ENCODE assay signal across 8 cellular contexts in the genomic region with DNA sequence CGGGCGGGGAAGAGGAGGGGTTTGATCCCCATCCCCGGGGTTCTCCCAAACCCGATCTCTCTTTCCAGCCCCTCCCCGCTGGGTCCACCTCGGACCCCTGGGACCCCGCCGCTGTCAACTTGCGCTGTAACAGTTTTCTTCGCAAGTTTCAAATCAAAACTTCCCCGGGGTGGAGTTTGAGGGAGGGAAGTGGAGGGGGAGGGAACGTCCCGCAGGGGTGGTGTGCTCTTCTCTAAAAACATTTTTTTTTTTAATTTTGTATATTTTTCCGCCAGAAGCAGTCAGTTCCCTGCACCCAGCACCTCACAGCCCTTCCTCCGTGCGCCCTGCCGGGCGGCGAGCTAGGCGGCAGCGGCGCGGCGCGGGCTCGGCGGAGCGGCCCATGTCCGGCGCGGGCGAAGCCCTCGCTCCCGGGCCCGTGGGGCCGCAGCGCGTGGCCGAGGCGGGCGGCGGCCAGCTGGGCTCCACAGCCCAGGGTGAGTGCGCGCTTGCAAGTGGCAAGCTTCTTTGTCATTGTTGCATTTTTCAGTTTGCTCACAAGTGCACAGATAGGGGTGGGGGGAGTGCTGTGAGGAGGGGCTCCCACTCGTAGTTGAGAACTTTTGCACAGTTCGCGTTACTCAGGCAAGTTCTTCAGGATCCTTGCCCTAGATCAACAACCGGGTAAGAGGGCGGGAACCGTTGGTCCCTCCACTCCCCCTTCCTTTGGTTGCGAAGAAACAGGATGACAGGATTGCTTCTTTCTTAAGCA. TPM values are rescaled to one million over a fixed set of nuclear protein-coding genes. Genes with fewer than 3 reads are reported as not detected.
A peak's percentile ranks its signal among the peaks of the same experiment; 100 is the strongest.
DNase-seq lines count a peak whose midpoint lies in the region; ATAC-seq and TF ChIP-seq lines count a peak whose summit lies in the region.

No MANE protein-coding gene starts in this region.

- intact Hi-C loops in aorta (cut with DNase I): loop anchor here in 1 of 2 donors (5.0 kb wide), 1 partner anchor 841 kb away; no protein-coding TSS in a partner anchor

- WGBS in aorta, 2 donors: 0 to 1% methylated on average over 49 to 51 of the region's 51 CpGs

- DNase-seq in NCI-H82 (lab: John Stamatoyannopoulos, UW) (peak; percentile 27), NCI-H82 treated with DMSO at 0.1 percent for 48 hours (lab: John Stamatoyannopoulos, UW; ENCODE audit: unreplicated experiment) (no peak), glomerular visceral epithelial cell (ENCODE audit: extremely low spot score) (peak; percentile 64), aorta (peak; percentile 70 to 78)
- DNase-seq in activated effector memory CD4-positive, alpha-beta T cell treated with anti-CD3 and anti-CD28 coated beads, Interleukin-2, amount 50 U/mL, for 16 hours: peak; percentile 85

- no peak for TF ChIP-seq CTCF in OCI-LY3 (IDR thresholded peaks at IDR 0.05; ENCODE audit: low read depth, low read length)
- TF ChIP-seq CTCF in parathyroid adenoma (IDR thresholded peaks at IDR 0.05): no peak

- H3K79me2 ChIP-seq in OCI-LY3 (ENCODE audit: low read length): peaks cover 95% of the 10 kb centered on the region
- H3K79me2 ChIP-seq in parathyroid adenoma: no peaks in the 10 kb centered on the region

- H2AFZ ChIP-seq in OCI-LY3 (ENCODE audit: low read depth, low read length): no peak overlapping the region
- H2AFZ ChIP-seq in parathyroid adenoma: peak overlapping the region; percentile 97

- no peaks in the 10 kb centered on the region for H4K20me1 ChIP-seq in OCI-LY3 (ENCODE audit: insufficient read depth, low read length)

- H3K9ac ChIP-seq in OCI-LY3 (ENCODE audit: low read length) (peak overlapping the region; percentile 92), parathyroid adenoma (peak overlapping the region; percentile 23)

- H3K4me2 ChIP-seq in OCI-LY3 (ENCODE audit: low read length) (peak overlapping the region; percentile 97), parathyroid adenoma (ENCODE audit: low read length) (peak overlapping the region; percentile 81)

- peak overlapping the region; percentile 84 for H3K4me3 ChIP-seq in OCI-LY3 (ENCODE audit: low read length)
- H3K4me3 ChIP-seq in parathyroid adenoma (ENCODE audit: low read depth, low read length): peak overlapping the region; percentile 76
- peak overlapping the region; percentile 23 to 91 for H3K4me3 ChIP-seq in aorta (ENCODE audit: low read length in 2 of 2)

- peak overlapping the region; percentile 96 for H3K27ac ChIP-seq in OCI-LY3 (ENCODE audit: low read length)
- H3K27ac ChIP-seq in parathyroid adenoma: peak overlapping the region; percentile 45
- H3K27ac ChIP-seq in aorta (ENCODE audit: low read depth in 1 of 2, low read length in 2 of 2): peak overlapping the region; percentile 53 to 95

- no peaks in the 10 kb centered on the region for H3K9me3 ChIP-seq in OCI-LY3 (ENCODE audit: insufficient read depth, low read length)
- H3K9me3 ChIP-seq in parathyroid adenoma (ENCODE audit: control insufficient read depth, low read length): no peaks in the 10 kb centered on the region
- no peaks in the 10 kb centered on the region for H3K9me3 ChIP-seq in aorta (ENCODE audit: control insufficient read depth, low read length)

- H3K4me1 ChIP-seq in OCI-LY3 (ENCODE audit: low read length): peaks cover 70% of the 10 kb centered on the region
- H3K4me1 ChIP-seq in parathyroid adenoma: peaks cover 6% of the 10 kb centered on the region
- H3K4me1 ChIP-seq in aorta (ENCODE audit: control insufficient read depth in 1 of 2, insufficient read depth in 2 of 2, low read length in 2 of 2): no peaks in the 10 kb centered on the region

- H3K27me3 ChIP-seq in OCI-LY3 (ENCODE audit: low read depth, low read length) (no peaks in the 10 kb centered on the region), parathyroid adenoma (ENCODE audit: control insufficient read depth, insufficient read depth, low read length) (no peaks in the 10 kb centered on the region), aorta (ENCODE audit: control insufficient read depth in 1 of 2, insufficient read depth in 2 of 2, low read length in 1 of 2) (no peaks in the 10 kb centered on the region)

- H3K36me3 ChIP-seq in OCI-LY3 (replicated peaks; ENCODE audit: low read depth, low read length) (peaks cover 20% of the 10 kb centered on the region), parathyroid adenoma (ENCODE audit: control insufficient read depth, insufficient read depth, low read length) (no peaks in the 10 kb centered on the region), aorta (ENCODE audit: control insufficient read depth in 1 of 2, insufficient read depth in 2 of 2, low read length in 1 of 2) (no peaks in the 10 kb centered on the region)

- ATAC-seq in HG02943 (IDR thresholded peaks at IDR 0.05; ENCODE audit: low read depth, unreplicated experiment): peak; percentile 33
- ATAC-seq in aorta (ENCODE audit: low FRiP score): peak; percentile 69

RNA-seq across cellular contexts. Expression of gene MDFIC, which starts 0.9 kb away (rescaled TPM):
- 10 to 100 TPM; 25.3 to 37.2 TPM for total RNA-seq in aorta
- polyA plus RNA-seq in aorta: 10 to 100 TPM; 11.1 to 11.3 TPM

Comparison
In these comparisons a context has a peak if more than half of its experiments do, and no peak if none do; other contexts are left out.
1. H3K27ac ChIP-seq: peak in every context shown above with its lines; median percentile 96 in OCI-LY3; 74 in aorta; 45 in parathyroid adenoma.